ENCODE assay signal across 15 cellular contexts in genomic region chr19:38710416-38710702, GRCh38. TPM values are rescaled to one million over a fixed set of nuclear protein-coding genes. Genes with fewer than 3 reads are reported as not detected.
DNase-seq lines count a peak whose midpoint lies in the region; ATAC-seq and TF ChIP-seq lines count a peak whose summit lies in the region.
"Had no signal": no experiment of that assay in that cellular context is flagged by ENCODE, and none has a peak within 500 bp of the region (broad histone marks: within the 10 kb centered on the region; RNA-seq: fewer than 3 reads in every experiment).

No MANE protein-coding gene starts in this region.

- no peak for TF ChIP-seq CTCF in AG04450 (IDR thresholded peaks at IDR 0.05; ENCODE audit: low read depth, low read length)
- TF ChIP-seq CTCF in endothelial cell (IDR thresholded peaks at IDR 0.05; ENCODE audit: unreplicated experiment) = no peak

- peak overlapping the region; percentile 83 for H3K27ac ChIP-seq in AG04450 (ENCODE audit: low read depth, low read length)
- peak overlapping the region; percentile 39 for H3K27ac ChIP-seq in trophoblast cell (ENCODE audit: low read depth, low read length)
- H3K27ac ChIP-seq in aorta (ENCODE audit: low read depth in 1 of 2, low read length in 2 of 2) = peak overlapping the region in 1 of 2 donors; percentile 78
- H3K27ac ChIP-seq: BLaER1 treated with 17β-estradiol and CSF1 and Interleukin-3, amounts not matched to agents 10 nM and 100 nM had no signal

- peak overlapping the region; percentile 37 for H4K91ac ChIP-seq in trophoblast cell (ENCODE audit: low read depth, low read length)

- H3K4me1 ChIP-seq in trophoblast cell (ENCODE audit: control insufficient read depth in 1 of 2, insufficient read depth in 2 of 2, low read length in 2 of 2) (peaks cover 18 to 23% of the 10 kb centered on the region in 2 experiments), aorta (ENCODE audit: control insufficient read depth in 1 of 2, insufficient read depth in 2 of 2, low read length in 2 of 2) (no peaks in the 10 kb centered on the region)

- H3K9ac ChIP-seq in trophoblast cell (ENCODE audit: low read length) = no peak overlapping the region
- H3K9ac ChIP-seq: BLaER1 treated with 17β-estradiol and CSF1 and Interleukin-3, amounts not matched to agents 10 nM and 100 nM had no signal

- H3K4me1 Mint-ChIP-seq in endothelial cell (ENCODE audit: unreplicated experiment) = peaks cover 7% of the 10 kb centered on the region

- peaks cover 33% of the 10 kb centered on the region for H3K27me3 Mint-ChIP-seq in endothelial cell (ENCODE audit: unreplicated experiment)
- H3K27me3 Mint-ChIP-seq: naive thymus-derived CD4-positive, alpha-beta T cell had no signal

- H3K9me3 Mint-ChIP-seq in endothelial cell (ENCODE audit: unreplicated experiment) = no peaks in the 10 kb centered on the region

- H4K8ac ChIP-seq in trophoblast cell (ENCODE audit: low read depth, low read length) = peak overlapping the region; percentile 8

- DNase-seq in AG04450 (ENCODE audit: low read depth, low spot score) = no peak
- DNase-seq in M059J (ENCODE audit: low read depth) = peak; percentile 35
- no peak for DNase-seq in endothelial cell (ENCODE audit: low spot score)
- DNase-seq in trophoblast cell = no peak
- no peak for DNase-seq in NCI-H1105 (lab: John Stamatoyannopoulos, UW)
- DNase-seq in aorta = no peak
- no peak for DNase-seq in germinal center (ENCODE audit: low spot score)
- DNase-seq: activated T-cell treated with anti-CD3 and anti-CD28 coated beads, Interleukin-2, amount 50 U/mL, for 48 hours; H7; naive thymus-derived CD4-positive, alpha-beta T cell; NCI-H1417 treated with DMSO at 0.1 percent for 48 hours; NCI-H524 treated with DMSO at 0.1 percent for 48 hours; stimulated activated CD4-positive, alpha-beta T cell treated with anti-CD3 and anti-CD28 coated beads, Interleukin-12 subunit alpha, Interleukin-12 subunit beta, amount 100 ng/mL, for 4 hours had no signal

- WGBS in trophoblast cell (ENCODE audit: extremely low coverage, insufficient coverage, insufficient read length) = no CpG with 5 or more reads among the region's 2 CpGs
- WGBS in aorta, 2 donors = 34 to 54% methylated on average over 2 of the region's 2 CpGs

- peak overlapping the region; percentile 20 for H3K14ac ChIP-seq in trophoblast cell (ENCODE audit: low read length)

- no peak overlapping the region for H3K4ac ChIP-seq in trophoblast cell (ENCODE audit: low read depth, low read length)

- no peak overlapping the region for H4K12ac ChIP-seq in trophoblast cell (ENCODE audit: low read depth, low read length)

- POLR2A ChIA-PET in AG04450 (lab: Yijun Ruan, JAX) = interaction anchor here (1.4 to 2.0 kb wide), 2 partner anchors 9 to 220 kb away, joined by 5 to 8 read pairs; partner anchors contain the start of genes MRPS12 and SARS2

- no peak overlapping the region for H2BK12ac ChIP-seq in trophoblast cell (ENCODE audit: low read length)

- peaks cover 7% of the 10 kb centered on the region for H3K79me1 ChIP-seq in trophoblast cell (ENCODE audit: low read length)

- H3K18ac ChIP-seq in trophoblast cell (ENCODE audit: low read length) = peak overlapping the region; percentile 12

- H3K9me3 ChIP-seq in AG04450 (ENCODE audit: control insufficient read depth, insufficient read depth, low read length) = no peaks in the 10 kb centered on the region; the same call in 1 of the 2 replicates
- peaks cover 2% of the 10 kb centered on the region for H3K9me3 ChIP-seq in trophoblast cell (ENCODE audit: insufficient read depth, low read depth, low read length)
- no peaks in the 10 kb centered on the region for H3K9me3 ChIP-seq in aorta (ENCODE audit: control insufficient read depth, low read length)
- H3K9me3 ChIP-seq: BLaER1 treated with 17β-estradiol and CSF1 and Interleukin-3, amounts not matched to agents 10 nM and 100 nM had no signal

- no peak overlapping the region for H3K23ac ChIP-seq in trophoblast cell (ENCODE audit: low read length)

- H2AK5ac ChIP-seq in trophoblast cell (ENCODE audit: low read length) = no peak overlapping the region

- H3K36me3 Mint-ChIP-seq in endothelial cell (ENCODE audit: low read depth, unreplicated experiment) = peaks cover 56% of the 10 kb centered on the region

- intact Hi-C loops in aorta (cut with DNase I) = no loop called here

- H2BK120ac ChIP-seq in trophoblast cell (ENCODE audit: insufficient read depth, low read length, poor library complexity) = no peak overlapping the region

- peak overlapping the region; percentile 18 for H2BK5ac ChIP-seq in trophoblast cell (ENCODE audit: low read depth, low read length, poor library complexity)

- no peak overlapping the region for H3K27ac Mint-ChIP-seq in endothelial cell (ENCODE audit: unreplicated experiment)
- H3K27ac Mint-ChIP-seq: naive thymus-derived CD4-positive, alpha-beta T cell had no signal

- H3K27me3 ChIP-seq in AG04450 (ENCODE audit: control insufficient read depth, insufficient read depth, low read length) (no peaks in the 10 kb centered on the region), trophoblast cell (ENCODE audit: insufficient read depth, low read length) (no peaks in the 10 kb centered on the region), aorta (ENCODE audit: control insufficient read depth in 1 of 2, insufficient read depth in 2 of 2, low read length in 1 of 2) (no peaks in the 10 kb centered on the region)
- H3K27me3 ChIP-seq: BLaER1 treated with 17β-estradiol and CSF1 and Interleukin-3, amounts not matched to agents 10 nM and 100 nM had no signal

- H3K4me3 ChIP-seq in AG04450 (ENCODE audit: low read depth, low read length) = no peak overlapping the region
- no peak overlapping the region for H3K4me3 ChIP-seq in trophoblast cell (ENCODE audit: low read depth, low read length)
- no peak overlapping the region for H3K4me3 ChIP-seq in aorta (ENCODE audit: low read length in 2 of 2)
- H3K4me3 ChIP-seq: BLaER1 treated with 17β-estradiol and CSF1 and Interleukin-3, amounts not matched to agents 10 nM and 100 nM had no signal

- H3K4me2 ChIP-seq in trophoblast cell (ENCODE audit: low read length) = no peak overlapping the region
- H3K4me2 ChIP-seq: BLaER1 treated with 17β-estradiol and CSF1 and Interleukin-3, amounts not matched to agents 10 nM and 100 nM had no signal

- ATAC-seq in aorta (ENCODE audit: low FRiP score) (no peak), HG03025 (IDR thresholded peaks at IDR 0.05; ENCODE audit: low FRiP score, unreplicated experiment) (no peak)
- ATAC-seq: naive thymus-derived CD4-positive, alpha-beta T cell had no signal

- CTCF ChIA-PET in AG04450 (lab: Charles Lee) = no interaction called here

- H3K36me3 ChIP-seq in trophoblast cell (ENCODE audit: control insufficient read depth in 1 of 2, insufficient read depth in 2 of 2, low read length in 2 of 2) (peaks cover 97 to 98% of the 10 kb centered on the region in 2 experiments), aorta (ENCODE audit: control insufficient read depth in 1 of 2, insufficient read depth in 2 of 2, low read length in 1 of 2) (peaks cover 3 to 19% of the 10 kb centered on the region in 2 donors)

- no peaks in the 10 kb centered on the region for H3K79me2 ChIP-seq in trophoblast cell (ENCODE audit: control insufficient read depth, insufficient read depth, low read length, poor library complexity)

- peak overlapping the region; percentile 45 for H3K4me3 Mint-ChIP-seq in endothelial cell (ENCODE audit: unreplicated experiment)

- no peak overlapping the region for H2AFZ ChIP-seq in trophoblast cell (ENCODE audit: insufficient read depth, low read length, poor library complexity)

RNA-seq across cellular contexts. Expression of gene CAPN12, which starts 33.9 kb away (rescaled TPM):
- 0.66 and 0.69 TPM in 2 replicates for polyA plus RNA-seq in AG04450 (2011; rRNA removed)
- polyA minus RNA-seq in AG04450 (2011; rRNA and poly(A)+ RNA removed) = not detected in 2 replicates
- 1.0 TPM in 2 replicates for total RNA-seq in M059J (2014; rRNA removed; shearing (Covaris generic))
- total RNA-seq in endothelial cell (ENCODE audit: unreplicated experiment) = 2.9 TPM
- 11.0 and 11.5 TPM in 2 replicates for polyA plus RNA-seq in trophoblast cell (2013)
- total RNA-seq in aorta = 1 to 10 TPM; 1.9 to 2.8 TPM
- 1 to 10 TPM; 1.0 to 4.5 TPM for polyA plus RNA-seq in aorta
